8 cellular contexts compared by ENCODE assay signal in genomic region chr11:106988151-106988806, GRCh38. TPM values are rescaled to one million over a fixed set of nuclear protein-coding genes. Genes with fewer than 3 reads are reported as not detected.
A peak's percentile ranks its signal among the peaks of the same experiment; 100 is the strongest.
DNase-seq lines count a peak whose midpoint lies in the region; ATAC-seq and TF ChIP-seq lines count a peak whose summit lies in the region.
"Had no signal": no experiment of that assay in that cellular context is flagged by ENCODE, and none has a peak within 500 bp of the region (broad histone marks: within the 10 kb centered on the region; RNA-seq: fewer than 3 reads in every experiment).

No MANE protein-coding gene starts in this region.

- H3K36me3 ChIP-seq in Karpas-422 (ENCODE audit: insufficient read depth, low read length) (no peaks in the 10 kb centered on the region), right atrium auricular region (no peaks in the 10 kb centered on the region), suprapubic skin (no peaks in the 10 kb centered on the region)

- TF ChIP-seq EP300 in suprapubic skin (IDR thresholded peaks at IDR 0.05): no peak

- no peaks in the 10 kb centered on the region for H4K20me1 ChIP-seq in Karpas-422 (ENCODE audit: insufficient read depth, low read depth, low read length)

- no peaks in the 10 kb centered on the region for H3K79me2 ChIP-seq in Karpas-422 (ENCODE audit: low read length)

- H3K9ac ChIP-seq in Karpas-422 (ENCODE audit: low read length): no peak overlapping the region

- no peaks in the 10 kb centered on the region for H3K9me2 ChIP-seq in Karpas-422 (replicated peaks; ENCODE audit: insufficient read depth, low read length)

- H3K27ac ChIP-seq in Karpas-422 (ENCODE audit: low read length) (no peak overlapping the region), right atrium auricular region (peak overlapping the region; percentile 49 to 52), suprapubic skin (peak overlapping the region; percentile 36)

- no peak overlapping the region for H3K4me2 ChIP-seq in Karpas-422 (ENCODE audit: low read depth, low read length, poor library complexity, severe bottlenecking)

- H3K4me3 ChIP-seq in Karpas-422 (ENCODE audit: low read length) (no peak overlapping the region), right atrium auricular region (no peak overlapping the region), suprapubic skin (no peak overlapping the region)

- ATAC-seq in HG02973 (IDR thresholded peaks at IDR 0.05; ENCODE audit: unreplicated experiment): no peak
- ATAC-seq: Panc1 had no signal

- no peaks in the 10 kb centered on the region for H3K4me1 ChIP-seq in Karpas-422 (ENCODE audit: low read length)
- peaks cover 0 to 16% of the 10 kb centered on the region in 2 donors for H3K4me1 ChIP-seq in right atrium auricular region
- H3K4me1 ChIP-seq in suprapubic skin: peaks cover 16% of the 10 kb centered on the region

- no peaks in the 10 kb centered on the region for H3K9me3 ChIP-seq in Karpas-422 (ENCODE audit: low read length)
- no peaks in the 10 kb centered on the region for H3K9me3 ChIP-seq in right atrium auricular region
- no peaks in the 10 kb centered on the region for H3K9me3 ChIP-seq in suprapubic skin

- no peak for TF ChIP-seq POLR2A in suprapubic skin (IDR thresholded peaks at IDR 0.05)

- H3K27me3 ChIP-seq in Karpas-422 (ENCODE audit: low read length): 0 out of 2 replicates have a peak, but pooled peaks cover 3% of the 10 kb centered on the region
- H3K27me3 ChIP-seq in right atrium auricular region: no peaks in the 10 kb centered on the region
- H3K27me3 ChIP-seq in suprapubic skin: no peaks in the 10 kb centered on the region

- TF ChIP-seq CTCF in right atrium auricular region (IDR thresholded peaks at IDR 0.05) (no peak), suprapubic skin (IDR thresholded peaks at IDR 0.05) (no peak)

- H2AFZ ChIP-seq in Karpas-422 (ENCODE audit: low read length): peak overlapping the region; percentile 4; the same call in 1 of the 2 replicates

- DNase-seq in Karpas-422 (peak; percentile 63), amniotic epithelial cell (ENCODE audit: low read depth) (peak; percentile 86), right atrium auricular region (ENCODE audit: low spot score) (no peak), suprapubic skin (ENCODE audit: low spot score in 2 of 2) (no peak), amygdala (lab: John Stamatoyannopoulos, UW) (no peak)
- DNase-seq in activated T-cell treated with anti-CD3 and anti-CD28 coated beads, Interleukin-2, amount 50 U/mL, for 48 hours: no peak

RNA-seq across cellular contexts. Expression of gene GUCY1A2, which starts 30.0 kb away (rescaled TPM):
- total RNA-seq in Karpas-422 (2014; rRNA removed; shearing (Covaris generic); ENCODE audit: low replicate concordance): 0.04 TPM in 1 of 2 replicates, not detected in the other
- total RNA-seq in right atrium auricular region: 1 to 10 TPM; 1.7 to 7.2 TPM
- total RNA-seq in suprapubic skin: 1 to 10 TPM in 3 of 4 donors, under 1 TPM in 1; 0.49 to 2.7 (median 1.2) TPM

Comparison
In these comparisons a context has a peak if more than half of its experiments do, and no peak if none do; other contexts are left out.
1. DNase-seq: peak in Karpas-422 (single experiment) and amniotic epithelial cell (single experiment); none in right atrium auricular region (single experiment), suprapubic skin (0 of 2), activated T-cell treated with anti-CD3 and anti-CD28 coated beads, Interleukin-2, amount 50 U/mL, for 48 hours (0 of 2) and amygdala (0 of 56).